ENCODE assay signal across 20 cellular contexts in the genomic region with DNA sequence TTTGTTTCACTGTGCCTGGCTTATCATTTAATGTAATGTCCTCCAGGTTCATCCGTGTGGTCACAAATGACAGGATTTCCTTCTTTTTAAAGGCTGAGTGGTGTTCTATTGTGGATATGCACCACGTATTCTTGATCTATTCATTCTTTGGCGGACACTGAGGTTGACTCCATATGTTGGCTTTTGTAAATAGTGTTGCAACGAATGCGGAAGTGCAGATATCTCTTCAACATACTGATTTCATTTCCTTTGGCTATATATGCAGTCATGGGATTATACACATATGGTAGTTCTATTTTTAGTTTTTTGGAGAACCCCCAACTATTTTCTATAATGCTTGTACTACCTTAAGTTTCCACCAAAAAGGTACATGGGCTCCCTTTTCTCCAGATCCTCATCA. TPM values are rescaled to one million over a fixed set of nuclear protein-coding genes. Genes with fewer than 3 reads are reported as not detected.
DNase-seq lines count a peak whose midpoint lies in the region; ATAC-seq and TF ChIP-seq lines count a peak whose summit lies in the region.
"Had no signal": no experiment of that assay in that cellular context is flagged by ENCODE, and none has a peak within 500 bp of the region (broad histone marks: within the 10 kb centered on the region; RNA-seq: fewer than 3 reads in every experiment).

No MANE protein-coding gene starts in this region.

- TF ChIP-seq POLR2A in NB4 (IDR thresholded peaks at IDR 0.05; ENCODE audit: extremely low read depth, insufficient read length), result no peak

- no peak overlapping the region for H3K27ac ChIP-seq in substantia nigra (ENCODE audit: low read depth, low read length, poor library complexity, severe bottlenecking)

- TF ChIP-seq CTCF in NB4 (IDR thresholded peaks at IDR 0.05; ENCODE audit: low read depth, low read length), result no peak
- no peak for TF ChIP-seq CTCF in fibroblast of villous mesenchyme (IDR thresholded peaks at IDR 0.05; ENCODE audit: insufficient read depth, low read depth, low read length)

- DNase-seq in GF-D8 (lab: John Stamatoyannopoulos, UW) (peak; percentile 8), NB4 (ENCODE audit: low read depth) (peak; percentile 69), SKM-1 treated with dmso at 0.1 percent for 144 hours (lab: John Stamatoyannopoulos, UW; ENCODE audit: unreplicated experiment) (peak; percentile 28), fibroblast of villous mesenchyme (ENCODE audit: low read depth) (peak; percentile 31), substantia nigra (lab: John Stamatoyannopoulos, UW) (no peak), SHP77 (lab: John Stamatoyannopoulos, UW) (no peak)
- DNase-seq: Calu3; CD8-positive, alpha-beta T cell; NCI-H1048; NCI-H1436; NCI-H2029; NCI-H345; NCI-H526; SHP77 treated with DMSO at 0.1 percent for 48 hours; SW 1271 had no signal

- H3K4me3 ChIP-seq in NB4 (ENCODE audit: low read depth, low read length) (no peak overlapping the region), fibroblast of villous mesenchyme (ENCODE audit: low read depth, low read length) (no peak overlapping the region)

- ATAC-seq in GM21515 (IDR thresholded peaks at IDR 0.05; ENCODE audit: unreplicated experiment), result no peak
- ATAC-seq: CD8-positive, alpha-beta T cell had no signal

RNA-seq across cellular contexts. Expression of gene OR7A5, which starts 13.0 kb away (rescaled TPM):
- not detected in 2 replicates for total RNA-seq in fibroblast of villous mesenchyme
- total RNA-seq: B cell; Calu3; CD8-positive, alpha-beta T cell; H1; OCI-LY7; T-helper 2 cell treated with Interferon-gamma antibody and Interleukin-4, amounts not matched to agents 100 ng/mL and 5 ng/mL, for 36 hours had no signal

RNA-seq across cellular contexts. Expression of gene OR7C1, which starts 13.0 kb away (rescaled TPM):
- under 0.01 TPM in 1 of 2 replicates, not detected in the other for total RNA-seq in fibroblast of villous mesenchyme
- total RNA-seq: B cell; Calu3; CD8-positive, alpha-beta T cell; H1; OCI-LY7; T-helper 2 cell treated with Interferon-gamma antibody and Interleukin-4, amounts not matched to agents 100 ng/mL and 5 ng/mL, for 36 hours had no signal

RNA-seq across cellular contexts. Expression of gene OR7A10, which starts 26.8 kb away (rescaled TPM):
- total RNA-seq in fibroblast of villous mesenchyme, result not detected in 2 replicates
- total RNA-seq: B cell; Calu3; CD8-positive, alpha-beta T cell; H1; OCI-LY7; T-helper 2 cell treated with Interferon-gamma antibody and Interleukin-4, amounts not matched to agents 100 ng/mL and 5 ng/mL, for 36 hours had no signal

RNA-seq across cellular contexts. Expression of gene ADGRE2, which starts 43.6 kb away (rescaled TPM):
- 0.43 and 0.97 TPM in 2 replicates for total RNA-seq in fibroblast of villous mesenchyme
- total RNA-seq: Calu3 had no signal

Comparison
In these comparisons a context has a peak if more than half of its experiments do, and no peak if none do; other contexts are left out.
1. DNase-seq: peak in GF-D8 (single experiment), NB4 (single experiment), SKM-1 treated with dmso at 0.1 percent for 144 hours (single experiment) and fibroblast of villous mesenchyme (single experiment); none in substantia nigra (0 of 49) and SHP77 (0 of 2).